In genomic region chr12:27814851-27815591, GRCh38 we compare ENCODE assay signal across 22 cellular contexts. TPM values are rescaled to one million over a fixed set of nuclear protein-coding genes. Genes with fewer than 3 reads are reported as not detected.
DNase-seq lines count a peak whose midpoint lies in the region; FAIRE-seq and TF ChIP-seq lines count a peak whose summit lies in the region.
"Had no signal": no experiment of that assay in that cellular context is flagged by ENCODE, and none has a peak within 500 bp of the region (broad histone marks: within the 10 kb centered on the region; RNA-seq: fewer than 3 reads in every experiment).

No MANE protein-coding gene starts in this region.

- H3K4me1 ChIP-seq in HEK293 (ENCODE audit: control insufficient read depth, insufficient read depth, low read length) (no peaks in the 10 kb centered on the region), BE2C (no peaks in the 10 kb centered on the region)
- H3K4me1 ChIP-seq: BLaER1 treated with 17β-estradiol and CSF1 and Interleukin-3, amounts not matched to agents 10 nM and 100 nM; suprapubic skin had no signal

- CTCF ChIA-PET in HEK293 (lab: Yijun Ruan, JAX), result interaction anchor here (0.6 to 0.9 kb wide), 4 partner anchors 39 to 111 kb away, joined by 3 read pairs; no protein-coding TSS in a partner anchor

- no peak for TF ChIP-seq POLR2A in GM12892 (IDR thresholded peaks at IDR 0.05; ENCODE audit: low read depth, low read length)

- POLR2A ChIA-PET in HEK293 (lab: Yijun Ruan, JAX), result no interaction called here

- no peak for TF ChIP-seq CTCF in AG09309 (IDR thresholded peaks at IDR 0.05; ENCODE audit: control insufficient read depth, insufficient read depth, low read depth, low read length, missing control alignments)
- TF ChIP-seq CTCF in HEK293 (tag by site-specific recombination; IDR thresholded peaks at IDR 0.05), result no peak
- TF ChIP-seq CTCF in BE2C (IDR thresholded peaks at IDR 0.05; ENCODE audit: low read depth, low read length), result no peak

- FAIRE-seq in GM12892 (lab: Jason Lieb, UNC), result no peak

- no peaks in the 10 kb centered on the region for H3K36me3 ChIP-seq in HEK293 (ENCODE audit: control insufficient read depth in 2 of 2, insufficient read depth in 1 of 2, low read length in 2 of 2)
- no peaks in the 10 kb centered on the region for H3K36me3 ChIP-seq in BE2C
- H3K36me3 ChIP-seq: BLaER1 treated with 17β-estradiol and CSF1 and Interleukin-3, amounts not matched to agents 10 nM and 100 nM; Peyer's patch; suprapubic skin had no signal

- no peaks in the 10 kb centered on the region for H3K9me3 ChIP-seq in HEK293 (ENCODE audit: control insufficient read depth, insufficient read depth, low read depth, low read length)
- no peaks in the 10 kb centered on the region for H3K9me3 ChIP-seq in BE2C
- H3K9me3 ChIP-seq: BLaER1 treated with 17β-estradiol and CSF1 and Interleukin-3, amounts not matched to agents 10 nM and 100 nM; Peyer's patch; suprapubic skin had no signal

- DNase-seq in AG09309 (ENCODE audit: low read depth) (peak; percentile 16), amniotic epithelial cell (ENCODE audit: low read depth) (peak; percentile 7), iPS-NIHi11 (ENCODE audit: low spot score) (peak; percentile 21), BE2C (no peak), GM12892 (ENCODE audit: insufficient read length) (no peak), SK-N-DZ (ENCODE audit: low spot score) (no peak)
- no peak for DNase-seq in activated CD8-positive, alpha-beta memory T cell treated with anti-CD3 and anti-CD28 coated beads, Interleukin-2, amount 50 U/mL, for 48 hours
- DNase-seq: activated B cell treated with CpG ODN at 0.5 μM for 24 hours; activated effector memory CD4-positive, alpha-beta T cell treated with anti-CD3 and anti-CD28 coated beads, Interleukin-2, amount 50 U/mL, for 16 hours; cortex of kidney; DMS79; kidney glomerular epithelial cell; NCI-H2081; NCI-H524; nucleus accumbens; Peyer's patch; right cardiac atrium; stimulated activated CD4-positive, alpha-beta T cell treated with anti-CD3 and anti-CD28 coated beads, Interleukin-2, amount 100 ng/mL, for 24 hours had no signal

- H3K27me3 ChIP-seq in BE2C, result no peaks in the 10 kb centered on the region
- H3K27me3 ChIP-seq: BLaER1 treated with 17β-estradiol and CSF1 and Interleukin-3, amounts not matched to agents 10 nM and 100 nM; Peyer's patch; suprapubic skin had no signal

- no peak overlapping the region for H3K27ac ChIP-seq in HEK293 (ENCODE audit: extremely low read depth, low read depth, low read length)
- H3K27ac ChIP-seq: BLaER1 treated with 17β-estradiol and CSF1 and Interleukin-3, amounts not matched to agents 10 nM and 100 nM; suprapubic skin had no signal

- no peak overlapping the region for H3K4me3 ChIP-seq in AG09309 (ENCODE audit: control insufficient read depth, low read depth, low read length)
- no peak overlapping the region for H3K4me3 ChIP-seq in HEK293 (ENCODE audit: low read depth, low read length)
- H3K4me3 ChIP-seq in BE2C (ENCODE audit: low read depth, low read length), result no peak overlapping the region
- H3K4me3 ChIP-seq: BLaER1 treated with 17β-estradiol and CSF1 and Interleukin-3, amounts not matched to agents 10 nM and 100 nM; Peyer's patch; suprapubic skin had no signal

TF ChIP-seq in HEK293, 187 proteins besides CTCF, POLR2A, EP300 and RAD21:
- TF ChIP-seq ZNF23 (tag by site-specific recombination; IDR thresholded peaks at IDR 0.05; ENCODE audit: borderline replicate concordance) (no peak), ZBTB6 (tag by site-specific recombination; IDR thresholded peaks at IDR 0.05) (peak; percentile 51; the same call in 1 of the 2 replicates)

RNA-seq across cellular contexts. Expression of gene MANSC4, which starts 35.0 kb away (rescaled TPM):
- not detected for polyA plus RNA-seq in BE2C (2012; ENCODE audit: insufficient read depth, insufficient read length, low read depth)
- polyA plus RNA-seq in GM12892 (2012; ENCODE audit: missing spikeins), result not detected
- polyA plus RNA-seq in SK-N-DZ (2014; cell fraction: cytosol; rRNA removed), result not detected in 2 replicates
- polyA plus RNA-seq in SK-N-DZ (2014; cell fraction: nucleus; rRNA removed), result not detected in 2 replicates
- polyA plus RNA-seq: esophagus, right cardiac atrium had no signal

RNA-seq across cellular contexts. Expression of gene KLHL42, which starts 35.0 kb away (rescaled TPM):
- polyA plus RNA-seq in BE2C (2012; ENCODE audit: insufficient read depth, insufficient read length, low read depth), result 29.9 TPM
- polyA plus RNA-seq in GM12892 (2012; ENCODE audit: missing spikeins), result 8.4 TPM
- polyA plus RNA-seq in SK-N-DZ (2014; cell fraction: cytosol; rRNA removed), result 23.3 and 26.6 TPM in 2 replicates
- polyA plus RNA-seq in SK-N-DZ (2014; cell fraction: nucleus; rRNA removed), result 34.5 and 52.4 TPM in 2 replicates

Comparison
In these comparisons a context has a peak if more than half of its experiments do, and no peak if none do; other contexts are left out.
1. DNase-seq: peak in AG09309 (single experiment), amniotic epithelial cell (single experiment) and iPS-NIHi11 (single experiment); none in BE2C (single experiment), GM12892 (single experiment), activated CD8-positive, alpha-beta memory T cell treated with anti-CD3 and anti-CD28 coated beads, Interleukin-2, amount 50 U/mL, for 48 hours (single experiment) and SK-N-DZ (single experiment).